Comparison of ENCODE assay signal across 8 cellular contexts in genomic region chr11:61962213-61963015, GRCh38. TPM values are rescaled to one million over a fixed set of nuclear protein-coding genes. Genes with fewer than 3 reads are reported as not detected.
A peak's percentile ranks its signal among the peaks of the same experiment; 100 is the strongest.
DNase-seq lines count a peak whose midpoint lies in the region; ATAC-seq, FAIRE-seq and TF ChIP-seq lines count a peak whose summit lies in the region.
"Had no signal": no experiment of that assay in that cellular context is flagged by ENCODE, and none has a peak within 500 bp of the region (broad histone marks: within the 10 kb centered on the region; RNA-seq: fewer than 3 reads in every experiment).

No MANE protein-coding gene starts in this region.

- ATAC-seq in psoas muscle (peak in 2 of 4 donors; percentile 1 to 12), HG03378 (IDR thresholded peaks at IDR 0.05; ENCODE audit: unreplicated experiment) (no peak)

- H3K36me3 ChIP-seq in psoas muscle (ENCODE audit: insufficient read depth in 1 of 2, low read depth in 1 of 2) = peaks cover 3 to 30% of the 10 kb centered on the region in 2 donors

- WGBS in psoas muscle, 3 donors = 87 to 96% (median 88%) methylated on average over 12 of the region's 12 CpGs

- peaks cover 32% of the 10 kb centered on the region for H3K4me1 ChIP-seq in psoas muscle

- DNase-seq in HT-29 (ENCODE audit: low spot score) (peak; percentile 44), dorsolateral prefrontal cortex (peak in 4 of 10 donors; percentile 2 to 41 (median 31)), psoas muscle (no peak), D721Med (ENCODE audit: insufficient read length, low spot score) (no peak), cortex of kidney (lab: John Stamatoyannopoulos, UW) (no peak)
- DNase-seq: activated CD4-positive, alpha-beta T cell treated with anti-CD3 and anti-CD28 coated beads for 4 hours had no signal

- H3K4me3 ChIP-seq in dorsolateral prefrontal cortex (peak overlapping the region in 21 of 59 donors; percentile 1 to 100 (median 93)), psoas muscle (no peak overlapping the region)

- TF ChIP-seq CTCF in dorsolateral prefrontal cortex (IDR thresholded peaks at IDR 0.05 in 54 of 56, conservative IDR thresholded peaks at IDR 0.05 in 2 of 56; ENCODE audit: low read depth in 1 of 56, partially characterized antibody in 56 of 56) (no peak), psoas muscle (IDR thresholded peaks at IDR 0.05) (no peak), D721Med (IDR thresholded peaks at IDR 0.05; ENCODE audit: insufficient read depth, missing control alignments) (no peak)

- FAIRE-seq in D721Med (lab: Jason Lieb, UNC) = no peak
- FAIRE-seq: keratinocyte had no signal

- H3K9me3 ChIP-seq in psoas muscle = no peaks in the 10 kb centered on the region

- intact Hi-C loops in dorsolateral prefrontal cortex (cut with DNase I) (loop anchor here (5.0 kb wide), 1 partner anchor 120 kb away; no protein-coding TSS in a partner anchor), psoas muscle (cut with DNase I) (loop anchor here (5.0 to 10.0 kb wide), 2 partner anchors 75 to 632 kb away; partner anchors contain the start of gene TUT1 (in 1 of the 2))

- H3K27me3 ChIP-seq in dorsolateral prefrontal cortex (no peaks in the 10 kb centered on the region), psoas muscle (ENCODE audit: insufficient read depth in 3 of 3, low read length in 2 of 3) (no peaks in the 10 kb centered on the region)

- H3K27ac ChIP-seq in dorsolateral prefrontal cortex = peak overlapping the region; percentile 85 to 100 (median 99)
- peak overlapping the region; percentile 97 for H3K27ac ChIP-seq in psoas muscle

RNA-seq across cellular contexts. Expression of gene FTH1, which starts 5.0 kb away (rescaled TPM):
- total RNA-seq in HT-29 (2014; rRNA removed; shearing (Covaris generic)) = 1,803 and 2,077 TPM in 2 replicates
- total RNA-seq in dorsolateral prefrontal cortex = 1,000 to 10,000 TPM; 2,016 to 5,225 (median 3,057) TPM
- total RNA-seq in psoas muscle = 1,000 to 10,000 TPM; 2,269 to 5,499 (median 3,297) TPM
- polyA plus RNA-seq in psoas muscle = over 10,000 TPM in 1 of 3 donors, 1,000 to 10,000 TPM in 2; 2,316 to 16,176 (median 3,132) TPM

RNA-seq across cellular contexts. Expression of gene BEST1, which starts 12.3 kb away (rescaled TPM):
- total RNA-seq in HT-29 (2014; rRNA removed; shearing (Covaris generic)) = 0.46 TPM in 1 of 2 replicates, not detected in the other
- total RNA-seq in dorsolateral prefrontal cortex = 100 to 1,000 TPM in 2 of 120 experiments, 10 to 100 TPM in 118; 10.7 to 176 (median 32.0) TPM
- 1 to 10 TPM in 2 of 4 donors, under 1 TPM in 2; 0.81 to 2.1 (median 1.2) TPM for total RNA-seq in psoas muscle
- polyA plus RNA-seq in psoas muscle = 1 to 10 TPM; 1.3 to 9.8 (median 1.5) TPM

RNA-seq across cellular contexts. Expression of gene RAB3IL1, which starts 45.0 kb away (rescaled TPM):
- total RNA-seq in HT-29 (2014; rRNA removed; shearing (Covaris generic)) = 1.6 TPM in 1 of 2 replicates, not detected in the other
- total RNA-seq in dorsolateral prefrontal cortex (10 to 100 TPM in 71 of 120 experiments, 1 to 10 TPM in 49; 5.8 to 23.3 (median 10.7) TPM), psoas muscle (1 to 10 TPM; 4.9 to 5.9 (median 4.9) TPM)
- polyA plus RNA-seq in psoas muscle = 1 to 10 TPM; 1.7 to 5.1 (median 3.5) TPM
